In genomic region chr12:19181666-19182426, GRCh38 we compare ENCODE assay signal across 14 cellular contexts. TPM values are rescaled to one million over a fixed set of nuclear protein-coding genes. Genes with fewer than 3 reads are reported as not detected.
DNase-seq lines count a peak whose midpoint lies in the region; ATAC-seq, FAIRE-seq and TF ChIP-seq lines count a peak whose summit lies in the region.
"Had no signal": no experiment of that assay in that cellular context is flagged by ENCODE, and none has a peak within 500 bp of the region (broad histone marks: within the 10 kb centered on the region; RNA-seq: fewer than 3 reads in every experiment).

No MANE protein-coding gene starts in this region.

- peak; percentile 33; the same call in 1 of the 2 replicates for TF ChIP-seq CTCF in LNCaP clone FGC (IDR thresholded peaks at IDR 0.05; ENCODE audit: control insufficient read depth, extremely low read depth, insufficient read depth)
- TF ChIP-seq CTCF in chondrocyte (IDR thresholded peaks at IDR 0.05), result peak; percentile 82
- TF ChIP-seq CTCF in pancreas (IDR thresholded peaks at IDR 0.05), result no peak
- TF ChIP-seq CTCF in body of pancreas (IDR thresholded peaks at IDR 0.05), result peak in 1 of 7 experiments; percentile 4

- H3K36me3 ChIP-seq in pancreas (no peaks in the 10 kb centered on the region), body of pancreas (replicated peaks in 1 of 2; ENCODE audit: insufficient read depth in 1 of 2, low read depth in 2 of 2) (no peaks in the 10 kb centered on the region)
- H3K36me3 ChIP-seq: BLaER1, SJSA1, stomach had no signal

- H3K9me3 Mint-ChIP-seq in chondrocyte (ENCODE audit: low read depth), result no peaks in the 10 kb centered on the region
- H3K9me3 Mint-ChIP-seq: activated CD4-positive, alpha-beta memory T cell treated with anti-CD3 and anti-CD28 coated beads for 36 hours had no signal

- H3K36me3 Mint-ChIP-seq in chondrocyte (ENCODE audit: low read depth), result no peaks in the 10 kb centered on the region
- H3K36me3 Mint-ChIP-seq: activated CD4-positive, alpha-beta memory T cell treated with anti-CD3 and anti-CD28 coated beads for 36 hours had no signal

- H3K4me1 ChIP-seq in pancreas (peaks cover 0 to 3% (median under 1%) of the 10 kb centered on the region in 3 donors), body of pancreas (no peaks in the 10 kb centered on the region)

- H3K9me3 ChIP-seq in pancreas, result no peaks in the 10 kb centered on the region
- no peaks in the 10 kb centered on the region for H3K9me3 ChIP-seq in body of pancreas
- H3K9me3 ChIP-seq: BLaER1, SJSA1, stomach had no signal

- no peak overlapping the region for H3K4me3 Mint-ChIP-seq in chondrocyte (ENCODE audit: unreplicated experiment)
- H3K4me3 Mint-ChIP-seq: activated CD4-positive, alpha-beta memory T cell treated with anti-CD3 and anti-CD28 coated beads for 36 hours had no signal

- H3K27me3 Mint-ChIP-seq in chondrocyte (ENCODE audit: low read depth), result no peaks in the 10 kb centered on the region
- H3K27me3 Mint-ChIP-seq: activated CD4-positive, alpha-beta memory T cell treated with anti-CD3 and anti-CD28 coated beads for 36 hours had no signal

- DNase-seq in NCI-H748 (lab: John Stamatoyannopoulos, UW; ENCODE audit: unreplicated experiment) (peak; percentile 10), NCI-H748 treated with DMSO at 0.1 percent for 48 hours (lab: John Stamatoyannopoulos, UW) (no peak), LNCaP clone FGC (ENCODE audit: low read depth) (no peak), chondrocyte (ENCODE audit: low spot score) (no peak), pancreas (no peak), mesenteric fat pad (ENCODE audit: low spot score) (no peak), body of pancreas (no peak)
- DNase-seq: activated CD4-positive, alpha-beta memory T cell treated with anti-CD3 and anti-CD28 coated beads for 36 hours; NCI-H1930; stomach had no signal

- no peak overlapping the region for H3K27ac Mint-ChIP-seq in chondrocyte (ENCODE audit: unreplicated experiment)
- H3K27ac Mint-ChIP-seq: activated CD4-positive, alpha-beta memory T cell treated with anti-CD3 and anti-CD28 coated beads for 36 hours had no signal

- 89 to 93% methylated on average over 8 of the region's 8 CpGs for WGBS in pancreas, 2 donors
- 81 to 95% methylated on average over 8 of the region's 8 CpGs for WGBS in body of pancreas, 2 donors

- H3K27me3 ChIP-seq in pancreas, result no peaks in the 10 kb centered on the region
- H3K27me3 ChIP-seq in body of pancreas, result no peaks in the 10 kb centered on the region
- H3K27me3 ChIP-seq: BLaER1, SJSA1, stomach had no signal

- peaks cover 13% of the 10 kb centered on the region for H3K4me1 Mint-ChIP-seq in chondrocyte (ENCODE audit: low read depth)

- H3K27ac ChIP-seq in pancreas (no peak overlapping the region), body of pancreas (no peak overlapping the region)
- H3K27ac ChIP-seq: BLaER1, SJSA1, stomach had no signal

- TF ChIP-seq POLR2A in body of pancreas (IDR thresholded peaks at IDR 0.05), result no peak

- ATAC-seq in pancreas, result no peak
- ATAC-seq in GM21381 (IDR thresholded peaks at IDR 0.05; ENCODE audit: unreplicated experiment), result no peak
- no peak for ATAC-seq in body of pancreas

- FAIRE-seq in pancreas (lab: Jason Lieb, UNC), result peak; percentile 53
- FAIRE-seq: GM12892 had no signal

- intact Hi-C loops in pancreas (cut with DNase I) (no loop called here), body of pancreas (cut with DNase I) (no loop called here)

- no peak overlapping the region for H3K4me3 ChIP-seq in LNCaP clone FGC (ENCODE audit: low read depth, low read length)
- H3K4me3 ChIP-seq in pancreas, result no peak overlapping the region
- H3K4me3 ChIP-seq in body of pancreas, result no peak overlapping the region
- H3K4me3 ChIP-seq: BLaER1, SJSA1, stomach had no signal

RNA-seq across cellular contexts. Expression of gene PLEKHA5, which starts 52.3 kb away (rescaled TPM):
- total RNA-seq in chondrocyte (8.6 to 14.6 TPM (median 8.9 TPM) in 3 replicates), pancreas (10 to 100 TPM; 16.7 to 26.4 (median 18.2) TPM), mesenteric fat pad (10.9 TPM), body of pancreas (10 to 100 TPM; 10.2 to 29.8 TPM)
- 10 to 100 TPM; 10.3 to 14.7 TPM for polyA plus RNA-seq in pancreas

Comparison
In these comparisons a context has a peak if more than half of its experiments do, and no peak if none do; other contexts are left out.
1. CTCF ChIP-seq: peak in LNCaP clone FGC (single experiment) and chondrocyte (single experiment); none in pancreas (0 of 4).